Comparison of ENCODE assay signal across 30 cellular contexts in the genomic region with DNA sequence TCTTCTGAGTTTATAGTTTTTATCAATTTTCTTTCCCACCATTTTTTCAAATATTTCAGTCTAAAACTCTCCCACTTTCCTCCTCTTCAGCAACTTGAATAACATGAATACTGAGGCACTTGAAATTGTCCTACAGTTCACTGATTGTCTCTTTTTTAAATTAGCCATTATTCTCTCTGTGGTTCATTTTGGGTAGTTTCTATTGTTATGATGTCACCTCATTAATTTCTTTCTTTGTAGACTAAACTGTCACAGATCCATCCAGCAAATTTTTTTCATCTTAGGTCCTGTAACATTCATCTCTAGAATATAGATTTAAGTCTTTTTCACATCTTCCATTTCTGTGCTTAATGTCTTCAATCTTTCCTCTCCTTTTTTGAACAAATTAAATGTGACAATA.
"Had no signal": no experiment of that assay in that cellular context is flagged by ENCODE, and none has a peak within 500 bp of the region (broad histone marks: within the 10 kb centered on the region; RNA-seq: fewer than 3 reads in every experiment).

No MANE protein-coding gene starts in this region.

- H3K27ac ChIP-seq: neural progenitor cell, ovary, parathyroid adenoma, psoas muscle, skin epidermis, spleen, stomach, thoracic aorta, thyroid gland, tibial nerve, upper lobe of left lung, vagina had no signal

- H3K9ac ChIP-seq: neural progenitor cell, parathyroid adenoma had no signal

- H3K36me3 ChIP-seq: neural progenitor cell, ovary, spleen, thoracic aorta, thyroid gland, upper lobe of left lung, vagina had no signal

- H3K4me2 ChIP-seq: neural progenitor cell, smooth muscle cell had no signal

- H2AFZ ChIP-seq: neural progenitor cell, parathyroid adenoma had no signal

- H3K9me3 Mint-ChIP-seq: neural progenitor cell had no signal

- H3K4me1 ChIP-seq: neural progenitor cell, parathyroid adenoma, psoas muscle, vagina had no signal

- H3K27me3 Mint-ChIP-seq: progenitor cell of endocrine pancreas; stimulated activated memory B cell treated with anti-CD40 and anti-IgM and Interleukin-4, amounts not matched to agents 10 μg/mL and 1 μg/mL and 100 μg/mL, for 72 hours; stimulated activated naive CD8-positive, alpha-beta T cell treated with anti-CD3 and anti-CD28 coated beads, Interleukin-15, Interleukin-2, amounts not matched to agents 100 ng/mL and 50 ng/mL, for 24 hours had no signal

- H3K4me1 Mint-ChIP-seq: neural progenitor cell had no signal

- H3K9me3 ChIP-seq: ovary, psoas muscle, spleen, thoracic aorta, thyroid gland, upper lobe of left lung, vagina had no signal

- H3K79me2 ChIP-seq: parathyroid adenoma had no signal

- FAIRE-seq: urothelium cell line had no signal

- H3K36me3 Mint-ChIP-seq: natural killer cell, neural progenitor cell had no signal

- ATAC-seq: natural killer cell; psoas muscle; right cardiac atrium; sciatic nerve; stimulated activated memory B cell treated with anti-CD40 and anti-IgM and Interleukin-4, amounts not matched to agents 10 μg/mL and 1 μg/mL and 100 μg/mL, for 72 hours had no signal

- H3K27me3 ChIP-seq: neural progenitor cell, ovary, spleen, stomach, thyroid gland, tibial nerve, upper lobe of left lung, vagina had no signal

- DNase-seq: natural killer cell; occipital lobe; ovary; posterior cingulate gyrus; psoas muscle; right cardiac atrium; spleen; stimulated activated CD4-positive, alpha-beta T cell treated with anti-CD3 and anti-CD28 coated beads, Interleukin-12 subunit alpha, Interleukin-12 subunit beta, amount 100 ng/mL, for 4 hours; stimulated activated CD4-positive, alpha-beta T cell treated with anti-CD3 and anti-CD28 coated beads, Interleukin-1b, Interleukin-23, amount 100 ng/mL, for 48 hours; stimulated activated CD4-positive, alpha-beta T cell treated with anti-CD3 and anti-CD28 coated beads, Interleukin-4, amount 100 ng/mL, for 1 hour; stimulated activated CD4-positive, alpha-beta T cell treated with anti-CD3 and anti-CD28 coated beads, Interleukin-4, amount 100 ng/mL, for 4 hours; stimulated activated CD8-positive, alpha-beta memory T cell treated with anti-CD3 and anti-CD28 coated beads, Interleukin-4, amount 100 ng/mL, for 48 hours; stimulated activated naive CD4-positive, alpha-beta T cell treated with Interleukin-2 at 50 U/mL for 16 hours; stomach; thyroid gland; trophoblast cell; upper lobe of left lung had no signal

- H3K4me3 ChIP-seq: neural progenitor cell, ovary, psoas muscle, skin epidermis, smooth muscle cell, spleen, stomach, thoracic aorta, thyroid gland, tibial nerve, upper lobe of left lung, vagina had no signal

- H3K4me3 Mint-ChIP-seq: natural killer cell; nephron; neural progenitor cell; stimulated activated memory B cell treated with anti-CD40 and anti-IgM and Interleukin-4, amounts not matched to agents 10 μg/mL and 1 μg/mL and 100 μg/mL, for 72 hours; stimulated activated naive CD8-positive, alpha-beta T cell treated with anti-CD3 and anti-CD28 coated beads, Interleukin-15, Interleukin-2, amounts not matched to agents 100 ng/mL and 50 ng/mL, for 24 hours had no signal

- H3K27ac Mint-ChIP-seq: natural killer cell; nephron; neural progenitor cell; progenitor cell of endocrine pancreas; stimulated activated memory B cell treated with anti-CD40 and anti-IgM and Interleukin-4, amounts not matched to agents 10 μg/mL and 1 μg/mL and 100 μg/mL, for 72 hours; stimulated activated naive CD8-positive, alpha-beta T cell treated with anti-CD3 and anti-CD28 coated beads, Interleukin-15, Interleukin-2, amounts not matched to agents 100 ng/mL and 50 ng/mL, for 24 hours had no signal
